11 cellular contexts compared by ENCODE assay signal in the genomic region with DNA sequence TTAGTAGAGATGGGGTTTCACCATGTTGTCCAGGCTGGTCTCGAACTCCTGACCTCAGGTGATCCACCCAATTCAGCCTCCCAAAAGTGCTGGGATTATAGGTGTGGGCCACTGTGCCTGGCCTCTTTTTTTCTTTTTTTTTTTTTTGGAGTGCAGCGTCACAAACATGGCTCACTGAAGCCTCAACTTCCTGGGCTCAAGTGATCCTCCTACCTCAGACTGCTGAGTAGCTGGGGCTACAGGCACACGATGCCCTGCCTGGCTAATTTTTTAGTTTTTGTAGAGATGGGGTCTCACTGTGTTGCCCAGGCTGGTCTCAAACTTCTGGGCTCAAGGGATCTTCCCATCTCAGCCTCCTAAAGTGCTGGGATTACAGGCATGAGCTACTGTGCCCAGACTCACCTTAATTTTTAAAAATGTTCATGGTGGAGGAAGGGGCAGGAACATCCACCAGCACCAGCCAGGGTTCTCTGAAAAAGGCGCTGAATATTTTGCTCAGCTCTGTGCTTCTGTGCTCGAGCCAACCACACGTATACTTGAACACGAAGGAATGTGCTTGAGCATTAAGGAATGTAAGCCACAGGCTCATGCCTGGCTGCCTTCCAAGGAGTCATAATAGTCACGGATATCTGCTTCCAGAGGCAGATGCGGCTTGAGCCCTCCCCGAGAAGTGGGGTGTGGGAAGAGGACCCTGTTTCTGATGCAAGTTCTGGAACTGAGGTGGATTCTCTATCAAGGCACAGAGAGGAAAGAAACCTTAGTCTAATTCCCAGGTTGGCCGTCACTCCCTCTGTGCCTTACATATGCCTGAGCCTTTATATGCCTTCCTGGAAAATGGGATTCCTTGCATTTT.
DNase-seq lines count a peak whose midpoint lies in the region; ATAC-seq and TF ChIP-seq lines count a peak whose summit lies in the region.
"Had no signal": no experiment of that assay in that cellular context is flagged by ENCODE, and none has a peak within 500 bp of the region (broad histone marks: within the 10 kb centered on the region; RNA-seq: fewer than 3 reads in every experiment).

No MANE protein-coding gene starts in this region.

- peak in 2 of 3 experiments; percentile 16 to 31 for DNase-seq in NCI-H1417 (lab: John Stamatoyannopoulos, UW)
- DNase-seq in NCI-H1417 treated with DMSO at 0.1 percent for 48 hours (lab: John Stamatoyannopoulos, UW) = no peak
- peak in 1 of 2 donors; percentile 88 for DNase-seq in ascending aorta (ENCODE audit: low spot score in 2 of 2)
- DNase-seq in iris pigment epithelial cell (ENCODE audit: low read depth) = peak; percentile 99
- peak in 1 of 2 donors; percentile 88 for DNase-seq in upper lobe of left lung
- no peak for DNase-seq in activated CD8-positive, alpha-beta memory T cell treated with anti-CD3 and anti-CD28 coated beads, Interleukin-2, amount 50 U/mL, for 4 hours
- no peak for DNase-seq in iPS-NIHi11 (ENCODE audit: low spot score)
- DNase-seq: activated T-cell treated with anti-CD3 and anti-CD28 coated beads, Interleukin-2, amount 50 U/mL, for 48 hours; NCI-H345 had no signal

- H3K4me3 ChIP-seq in ascending aorta = peak overlapping the region in 1 of 2 donors; percentile 21
- H3K4me3 ChIP-seq in upper lobe of left lung = no peak overlapping the region
- H3K4me3 ChIP-seq: BLaER1 had no signal

- peak in 1 of 4 donors; percentile 22 for TF ChIP-seq EP300 in upper lobe of left lung (IDR thresholded peaks at IDR 0.05)

- 48 to 49% methylated on average over 11 of the region's 11 CpGs for WGBS in upper lobe of left lung, 2 donors

- H3K36me3 ChIP-seq in ascending aorta (peaks cover 0 to 4% of the 10 kb centered on the region in 2 donors), upper lobe of left lung (no peaks in the 10 kb centered on the region)
- H3K36me3 ChIP-seq: BLaER1 had no signal

- H3K27ac ChIP-seq in ascending aorta (peak overlapping the region; percentile 81 to 82), upper lobe of left lung (peak overlapping the region; percentile 71 to 79 (median 74))
- H3K27ac ChIP-seq: BLaER1 had no signal

- H3K9me3 ChIP-seq in ascending aorta (no peaks in the 10 kb centered on the region), upper lobe of left lung (no peaks in the 10 kb centered on the region)

- TF ChIP-seq CTCF in ascending aorta (IDR thresholded peaks at IDR 0.05) = no peak
- no peak for TF ChIP-seq CTCF in upper lobe of left lung (IDR thresholded peaks at IDR 0.05)

- intact Hi-C loops in ascending aorta (cut with DNase I) = loop anchor here (5.0 to 10.0 kb wide), 2 partner anchors 64 to 379 kb away; a partner anchor contains a TSS

- H3K4me1 ChIP-seq in ascending aorta = peaks cover 0 to 10% of the 10 kb centered on the region in 2 donors
- peaks cover 19 to 36% (median 31%) of the 10 kb centered on the region in 4 donors for H3K4me1 ChIP-seq in upper lobe of left lung

- no peak for TF ChIP-seq POLR2A in upper lobe of left lung (IDR thresholded peaks at IDR 0.05)

- H3K27me3 ChIP-seq in ascending aorta (no peaks in the 10 kb centered on the region), upper lobe of left lung (no peaks in the 10 kb centered on the region)
- H3K27me3 ChIP-seq: BLaER1 had no signal

- peak; percentile 66 to 77 for ATAC-seq in upper lobe of left lung (ENCODE audit: low FRiP score in 2 of 2)
- no peak for ATAC-seq in HG02973 (IDR thresholded peaks at IDR 0.05; ENCODE audit: unreplicated experiment)

Comparison
In these comparisons a context has a peak if more than half of its experiments do, and no peak if none do; other contexts are left out.
1. DNase-seq: peak in NCI-H1417 (2 of 3) and iris pigment epithelial cell (single experiment); none in NCI-H1417 treated with DMSO at 0.1 percent for 48 hours (single experiment), activated CD8-positive, alpha-beta memory T cell treated with anti-CD3 and anti-CD28 coated beads, Interleukin-2, amount 50 U/mL, for 4 hours (single experiment) and iPS-NIHi11 (single experiment).